8 cellular contexts compared by ENCODE assay signal in the genomic region with DNA sequence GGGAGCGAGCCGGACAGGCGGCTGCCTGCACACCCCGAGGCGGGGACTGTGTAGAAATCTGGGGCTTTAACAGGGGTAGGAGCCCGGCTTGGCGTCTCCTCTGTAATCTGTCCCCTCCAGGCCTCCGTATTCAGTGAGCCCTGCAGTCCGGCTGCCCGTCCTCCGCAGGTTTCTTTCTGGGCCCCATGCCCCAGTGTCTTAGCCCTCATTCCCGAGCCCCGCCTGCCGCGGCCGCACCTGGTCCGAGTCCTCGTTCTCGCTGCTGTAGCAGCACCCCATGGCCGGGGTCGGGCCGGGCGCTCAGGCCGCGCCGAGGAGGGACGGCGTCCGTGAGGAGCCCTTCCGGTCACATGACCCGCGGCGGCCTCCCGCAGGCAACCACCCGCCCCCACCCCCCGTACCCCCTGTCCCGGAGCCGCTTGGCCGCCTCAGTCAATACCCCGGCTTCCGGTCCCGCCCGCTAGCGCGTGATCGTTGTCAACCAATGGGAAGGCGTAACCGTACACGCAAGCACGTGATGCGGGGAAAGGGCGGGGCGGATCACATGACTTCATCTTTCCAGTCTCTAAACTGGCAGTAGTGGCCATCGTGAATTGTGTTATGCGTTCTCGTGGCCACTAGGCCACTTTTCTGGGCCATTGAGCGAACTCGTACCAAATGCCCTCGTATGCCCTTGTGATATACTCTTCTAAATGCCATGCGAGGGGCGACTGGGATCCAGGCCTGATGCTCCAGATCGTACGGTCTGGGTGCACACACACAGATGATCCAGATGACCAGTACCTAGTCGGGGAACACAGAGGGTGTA. TPM values are rescaled to one million over a fixed set of nuclear protein-coding genes. Genes with fewer than 3 reads are reported as not detected.
DNase-seq lines count a peak whose midpoint lies in the region; ATAC-seq and TF ChIP-seq lines count a peak whose summit lies in the region.

TSS of gene LAMTOR1 (minus strand) at position 352 of the 808 bp plus-strand sequence. CDS start at position 279, 73 bp downstream.

- H3K4me3 ChIP-seq in ascending aorta (peak within 1 kb of the TSS; percentile 78 to 80), right cardiac atrium (ENCODE audit: low read length) (peak within 1 kb of the TSS; percentile 93), vagina (peak within 1 kb of the TSS; percentile 64 to 91)

- no peaks in the 10 kb centered on the region for H3K27me3 ChIP-seq in ascending aorta
- no peaks in the 10 kb centered on the region for H3K27me3 ChIP-seq in right cardiac atrium (ENCODE audit: control insufficient read depth, insufficient read depth)
- no peaks in the 10 kb centered on the region for H3K27me3 ChIP-seq in vagina

- peak; percentile 95 to 97 for DNase-seq in NCI-H1930 (lab: John Stamatoyannopoulos, UW)
- DNase-seq in T-helper 2 cell treated with Interferon-gamma antibody and Interleukin-4, amounts not matched to agents 5 μg/mL and 100 μg/mL, for 36 hours (ENCODE audit: low spot score): peak; percentile 97
- DNase-seq in ascending aorta (ENCODE audit: low spot score in 2 of 2): peak; percentile 97 to 100
- DNase-seq in right cardiac atrium: peak; percentile 100
- DNase-seq in putamen (ENCODE audit: low spot score): peak; percentile 98
- peak; percentile 99 for DNase-seq in vagina (ENCODE audit: extremely low spot score in 2 of 2)

- H3K36me3 Mint-ChIP-seq in T-helper 2 cell treated with Interferon-gamma antibody and Interleukin-4, amounts not matched to agents 5 μg/mL and 100 μg/mL, for 36 hours (ENCODE audit: low read depth): peaks cover 25% of the 10 kb centered on the region

- H3K4me1 ChIP-seq in ascending aorta (peaks cover 10 to 18% of the 10 kb centered on the region in 2 donors), right cardiac atrium (ENCODE audit: control insufficient read depth, insufficient read depth, low read length) (peaks cover 12% of the 10 kb centered on the region), vagina (peaks cover 44% of the 10 kb centered on the region)

- H3K36me3 ChIP-seq in ascending aorta: peaks cover 10 to 13% of the 10 kb centered on the region in 2 donors
- H3K36me3 ChIP-seq in vagina: peaks cover 0 to 12% of the 10 kb centered on the region in 2 donors

- TF ChIP-seq POLR2A in GM15510 (IDR thresholded peaks at IDR 0.05; ENCODE audit: borderline replicate concordance, extremely low read depth, insufficient read length): peak; percentile 92
- TF ChIP-seq POLR2A in vagina (IDR thresholded peaks at IDR 0.05): no peak

- H3K27ac ChIP-seq in ascending aorta (peak within 1 kb of the TSS; percentile 86 to 94), right cardiac atrium (ENCODE audit: low read length) (peak within 1 kb of the TSS; percentile 97), vagina (peak within 1 kb of the TSS; percentile 93)

- ATAC-seq in HG02943 (IDR thresholded peaks at IDR 0.05; ENCODE audit: low read depth, unreplicated experiment): peak; percentile 89
- peak; percentile 98 to 99 for ATAC-seq in right cardiac atrium

- H3K9me3 Mint-ChIP-seq in T-helper 2 cell treated with Interferon-gamma antibody and Interleukin-4, amounts not matched to agents 5 μg/mL and 100 μg/mL, for 36 hours: no peaks in the 10 kb centered on the region

- 2% methylated on average over 64 of the region's 64 CpGs for WGBS in right cardiac atrium

- no peaks in the 10 kb centered on the region for H3K9me3 ChIP-seq in ascending aorta
- H3K9me3 ChIP-seq in right cardiac atrium (ENCODE audit: control insufficient read depth, low read length): no peaks in the 10 kb centered on the region
- H3K9me3 ChIP-seq in vagina: no peaks in the 10 kb centered on the region

- H3K27ac Mint-ChIP-seq in T-helper 2 cell treated with Interferon-gamma antibody and Interleukin-4, amounts not matched to agents 5 μg/mL and 100 μg/mL, for 36 hours: peak within 1 kb of the TSS; percentile 81

- H3K27me3 Mint-ChIP-seq in T-helper 2 cell treated with Interferon-gamma antibody and Interleukin-4, amounts not matched to agents 5 μg/mL and 100 μg/mL, for 36 hours (ENCODE audit: low read depth): no peaks in the 10 kb centered on the region

- peak within 1 kb of the TSS; percentile 95 for H3K4me3 Mint-ChIP-seq in T-helper 2 cell treated with Interferon-gamma antibody and Interleukin-4, amounts not matched to agents 5 μg/mL and 100 μg/mL, for 36 hours

- TF ChIP-seq CTCF in ascending aorta (IDR thresholded peaks at IDR 0.05) (peak; percentile 31 to 67 (median 58)), vagina (IDR thresholded peaks at IDR 0.05) (peak in 2 of 3 experiments; percentile 23 to 59)

- H3K4me1 Mint-ChIP-seq in T-helper 2 cell treated with Interferon-gamma antibody and Interleukin-4, amounts not matched to agents 5 μg/mL and 100 μg/mL, for 36 hours (ENCODE audit: low read depth): peaks cover 34% of the 10 kb centered on the region

- intact Hi-C loops in ascending aorta (cut with DNase I) (loop anchor here (1.0 to 5.0 kb wide), 5 partner anchors 9 to 134 kb away; partner anchors contain the start of genes ANAPC15, LRRC51 and NUMA1), right cardiac atrium (cut with DNase I) (no loop called here), vagina (cut with DNase I) (no loop called here)

RNA-seq across cellular contexts. Expression of gene LAMTOR1, which starts in this region (rescaled TPM):
- total RNA-seq in ascending aorta (148 TPM), right cardiac atrium (10 to 100 TPM; 70.7 to 88.5 (median 80.7) TPM), vagina (87.4 TPM)
- 124 TPM for polyA plus RNA-seq in right cardiac atrium

Comparison
In these comparisons a context has a peak if more than half of its experiments do, and no peak if none do; other contexts are left out.
1. Peak in every context shown above with its lines: DNase-seq, ATAC-seq, H3K4me3 ChIP-seq and H3K27ac ChIP-seq.